1 cellular context compared by ENCODE assay signal in the genomic region with DNA sequence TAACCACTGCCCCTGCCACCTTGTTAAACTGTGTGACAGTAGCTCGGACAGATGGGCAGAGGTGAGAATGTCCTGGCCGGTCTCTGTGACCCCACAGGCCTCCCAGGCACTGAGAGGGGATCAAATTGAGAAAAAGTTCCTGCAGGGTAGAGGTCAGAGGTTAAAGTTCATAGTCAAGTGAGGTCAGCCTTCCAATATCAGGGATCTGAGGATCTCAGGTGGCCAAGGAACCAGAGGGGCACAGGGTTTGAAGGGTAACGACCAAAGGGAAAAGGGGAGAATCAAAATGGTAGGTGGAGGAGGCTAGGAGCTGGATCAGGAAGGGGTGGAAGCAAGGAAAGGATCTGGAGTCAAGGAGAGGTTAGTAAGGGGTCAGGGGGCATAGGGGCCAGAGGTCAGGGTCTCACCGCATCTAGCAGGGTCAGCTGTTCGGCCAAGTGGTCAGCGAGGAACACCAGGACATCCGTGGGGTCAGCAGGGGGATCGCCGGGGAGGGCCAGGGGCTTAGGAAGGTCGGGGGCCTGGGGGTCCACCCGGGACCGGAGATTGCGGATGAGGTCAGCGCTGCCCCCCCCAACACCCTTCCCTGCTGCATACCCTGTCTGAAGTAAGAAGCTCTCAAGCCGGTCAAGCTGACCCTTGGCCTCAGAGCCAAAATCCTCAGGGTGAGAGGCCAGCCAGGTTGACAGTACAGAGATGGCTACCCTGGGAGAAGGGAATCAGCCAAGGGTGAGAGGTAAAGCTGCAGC.
TF ChIP-seq lines count a peak whose summit lies in the region.

No MANE protein-coding gene starts in this region.

TF ChIP-seq in WTC11, 78 proteins besides CTCF, POLR2A, EP300 and RAD21:
- no peak for TF ChIP-seq NFYB (CRISPR knock-in tag; conservative IDR thresholded peaks at IDR 0.05; ENCODE audit: low read depth)
- no peak for TF ChIP-seq ESRRA (CRISPR knock-in tag; IDR thresholded peaks at IDR 0.05; ENCODE audit: borderline replicate concordance)
- no peak for TF ChIP-seq PRRX2 (CRISPR knock-in tag; IDR thresholded peaks at IDR 0.05)
- TF ChIP-seq, protein P1, sequence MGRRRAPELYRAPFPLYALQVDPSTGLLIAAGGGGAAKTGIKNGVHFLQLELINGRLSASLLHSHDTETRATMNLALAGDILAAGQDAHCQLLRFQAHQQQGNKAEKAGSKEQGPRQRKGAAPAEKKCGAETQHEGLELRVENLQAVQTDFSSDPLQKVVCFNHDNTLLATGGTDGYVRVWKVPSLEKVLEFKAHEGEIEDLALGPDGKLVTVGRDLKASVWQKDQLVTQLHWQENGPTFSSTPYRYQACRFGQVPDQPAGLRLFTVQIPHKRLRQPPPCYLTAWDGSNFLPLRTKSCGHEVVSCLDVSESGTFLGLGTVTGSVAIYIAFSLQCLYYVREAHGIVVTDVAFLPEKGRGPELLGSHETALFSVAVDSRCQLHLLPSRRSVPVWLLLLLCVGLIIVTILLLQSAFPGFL (CRISPR knock-in tag; IDR thresholded peaks at IDR 0.05; ENCODE audit: borderline replicate concordance) = no peak
- TF ChIP-seq CREB1 (CRISPR knock-in tag; IDR thresholded peaks at IDR 0.05) = no peak
- TF ChIP-seq TCF7 (CRISPR knock-in tag; IDR thresholded peaks at IDR 0.05; ENCODE audit: low read depth) = no peak
- TF ChIP-seq ZNF121 (CRISPR knock-in tag; IDR thresholded peaks at IDR 0.05) = no peak
- TF ChIP-seq KAT7 (CRISPR knock-in tag; IDR thresholded peaks at IDR 0.05; ENCODE audit: borderline replicate concordance) = no peak
- TF ChIP-seq, protein P2, sequence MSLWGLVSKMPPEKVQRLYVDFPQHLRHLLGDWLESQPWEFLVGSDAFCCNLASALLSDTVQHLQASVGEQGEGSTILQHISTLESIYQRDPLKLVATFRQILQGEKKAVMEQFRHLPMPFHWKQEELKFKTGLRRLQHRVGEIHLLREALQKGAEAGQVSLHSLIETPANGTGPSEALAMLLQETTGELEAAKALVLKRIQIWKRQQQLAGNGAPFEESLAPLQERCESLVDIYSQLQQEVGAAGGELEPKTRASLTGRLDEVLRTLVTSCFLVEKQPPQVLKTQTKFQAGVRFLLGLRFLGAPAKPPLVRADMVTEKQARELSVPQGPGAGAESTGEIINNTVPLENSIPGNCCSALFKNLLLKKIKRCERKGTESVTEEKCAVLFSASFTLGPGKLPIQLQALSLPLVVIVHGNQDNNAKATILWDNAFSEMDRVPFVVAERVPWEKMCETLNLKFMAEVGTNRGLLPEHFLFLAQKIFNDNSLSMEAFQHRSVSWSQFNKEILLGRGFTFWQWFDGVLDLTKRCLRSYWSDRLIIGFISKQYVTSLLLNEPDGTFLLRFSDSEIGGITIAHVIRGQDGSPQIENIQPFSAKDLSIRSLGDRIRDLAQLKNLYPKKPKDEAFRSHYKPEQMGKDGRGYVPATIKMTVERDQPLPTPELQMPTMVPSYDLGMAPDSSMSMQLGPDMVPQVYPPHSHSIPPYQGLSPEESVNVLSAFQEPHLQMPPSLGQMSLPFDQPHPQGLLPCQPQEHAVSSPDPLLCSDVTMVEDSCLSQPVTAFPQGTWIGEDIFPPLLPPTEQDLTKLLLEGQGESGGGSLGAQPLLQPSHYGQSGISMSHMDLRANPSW (CRISPR knock-in tag; conservative IDR thresholded peaks at IDR 0.05; ENCODE audit: low read depth) = no peak
- TF ChIP-seq, protein P3, sequence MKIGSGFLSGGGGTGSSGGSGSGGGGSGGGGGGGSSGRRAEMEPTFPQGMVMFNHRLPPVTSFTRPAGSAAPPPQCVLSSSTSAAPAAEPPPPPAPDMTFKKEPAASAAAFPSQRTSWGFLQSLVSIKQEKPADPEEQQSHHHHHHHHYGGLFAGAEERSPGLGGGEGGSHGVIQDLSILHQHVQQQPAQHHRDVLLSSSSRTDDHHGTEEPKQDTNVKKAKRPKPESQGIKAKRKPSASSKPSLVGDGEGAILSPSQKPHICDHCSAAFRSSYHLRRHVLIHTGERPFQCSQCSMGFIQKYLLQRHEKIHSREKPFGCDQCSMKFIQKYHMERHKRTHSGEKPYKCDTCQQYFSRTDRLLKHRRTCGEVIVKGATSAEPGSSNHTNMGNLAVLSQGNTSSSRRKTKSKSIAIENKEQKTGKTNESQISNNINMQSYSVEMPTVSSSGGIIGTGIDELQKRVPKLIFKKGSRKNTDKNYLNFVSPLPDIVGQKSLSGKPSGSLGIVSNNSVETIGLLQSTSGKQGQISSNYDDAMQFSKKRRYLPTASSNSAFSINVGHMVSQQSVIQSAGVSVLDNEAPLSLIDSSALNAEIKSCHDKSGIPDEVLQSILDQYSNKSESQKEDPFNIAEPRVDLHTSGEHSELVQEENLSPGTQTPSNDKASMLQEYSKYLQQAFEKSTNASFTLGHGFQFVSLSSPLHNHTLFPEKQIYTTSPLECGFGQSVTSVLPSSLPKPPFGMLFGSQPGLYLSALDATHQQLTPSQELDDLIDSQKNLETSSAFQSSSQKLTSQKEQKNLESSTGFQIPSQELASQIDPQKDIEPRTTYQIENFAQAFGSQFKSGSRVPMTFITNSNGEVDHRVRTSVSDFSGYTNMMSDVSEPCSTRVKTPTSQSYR (CRISPR knock-in tag; IDR thresholded peaks at IDR 0.05) = no peak
- no peak for TF ChIP-seq JUN (CRISPR knock-in tag; IDR thresholded peaks at IDR 0.05)
- TF ChIP-seq ETV6 (CRISPR knock-in tag; IDR thresholded peaks at IDR 0.05) = no peak
- no peak for TF ChIP-seq TEAD4 (CRISPR knock-in tag; IDR thresholded peaks at IDR 0.05)
- TF ChIP-seq ZNF219 (CRISPR knock-in tag; IDR thresholded peaks at IDR 0.05; ENCODE audit: borderline replicate concordance) = no peak
- no peak for TF ChIP-seq ZBTB21 (CRISPR knock-in tag; IDR thresholded peaks at IDR 0.05; ENCODE audit: borderline replicate concordance)
